In genomic region chr14:58416934-58417333, GRCh38 we compare ENCODE assay signal across 9 cellular contexts. TPM values are rescaled to one million over a fixed set of nuclear protein-coding genes. Genes with fewer than 3 reads are reported as not detected.
A peak's percentile ranks its signal among the peaks of the same experiment; 100 is the strongest.
DNase-seq lines count a peak whose midpoint lies in the region; ATAC-seq and TF ChIP-seq lines count a peak whose summit lies in the region.
"Not testable (repeated sequence)": the region's sequence is repeated elsewhere in the genome, so short reads cannot be mapped to it uniquely, and the experiment has no call there.
"Had no signal": no experiment of that assay in that cellular context is flagged by ENCODE, and none has a peak within 500 bp of the region (broad histone marks: within the 10 kb centered on the region; RNA-seq: fewer than 3 reads in every experiment).

No MANE protein-coding gene starts in this region.

- H3K27ac ChIP-seq in CD8-positive, alpha-beta T cell (ENCODE audit: low read depth, low read length) = not testable (repeated sequence)

- H3K4me1 Mint-ChIP-seq in CD8-positive, alpha-beta T cell (ENCODE audit: low read depth) = peaks cover 31% of the 10 kb centered on the region
- peaks cover 36% of the 10 kb centered on the region for H3K4me1 Mint-ChIP-seq in activated T-cell treated with anti-CD3 and anti-CD28 coated beads, Interleukin-2, amount 50 U/mL, for 24 hours (ENCODE audit: low read depth)
- peaks cover 14% of the 10 kb centered on the region for H3K4me1 Mint-ChIP-seq in activated T-helper 17 cell treated with anti-CD3 and anti-CD28 coated beads, Interleukin-2, amount 50 U/mL, for 72 hours
- peaks cover 16% of the 10 kb centered on the region for H3K4me1 Mint-ChIP-seq in MCF 10A (ENCODE audit: insufficient read depth, unreplicated experiment)
- H3K4me1 Mint-ChIP-seq in stimulated activated effector memory CD8-positive, alpha-beta T cell treated with anti-CD3 and anti-CD28 coated beads, Interleukin-12 subunit alpha, Interleukin-12 subunit beta, amount 100 ng/mL, for 72 hours = not testable (repeated sequence)
- peaks cover 8 to 23% of the 10 kb centered on the region in 2 donors for H3K4me1 Mint-ChIP-seq in stimulated activated naive B cell treated with anti-CD40 and anti-IgM and Interleukin-4, amounts not matched to agents 10 μg/mL and 1 μg/mL and 100 μg/mL, for 72 hours

- POLR2A ChIA-PET in CD8-positive, alpha-beta T cell (lab: Charles Lee) = not testable (repeated sequence)
- POLR2A ChIA-PET in MCF 10A (lab: Yijun Ruan, JAX) = interaction anchor here (2.5 kb wide), 1 partner anchor 11 kb away, joined by 8 read pairs; the partner anchor contains the start of genes KIAA0586 and TIMM9

- H3K27ac Mint-ChIP-seq in CD8-positive, alpha-beta T cell = peak overlapping the region; percentile 34
- peak overlapping the region; percentile 63 for H3K27ac Mint-ChIP-seq in activated T-cell treated with anti-CD3 and anti-CD28 coated beads, Interleukin-2, amount 50 U/mL, for 24 hours
- H3K27ac Mint-ChIP-seq in activated T-helper 17 cell treated with anti-CD3 and anti-CD28 coated beads, Interleukin-2, amount 50 U/mL, for 72 hours = peak overlapping the region; percentile 55
- H3K27ac Mint-ChIP-seq in MCF 10A (ENCODE audit: low read depth, unreplicated experiment) = peak overlapping the region; percentile 55
- peak overlapping the region; percentile 74 for H3K27ac Mint-ChIP-seq in stimulated activated effector memory CD8-positive, alpha-beta T cell treated with anti-CD3 and anti-CD28 coated beads, Interleukin-12 subunit alpha, Interleukin-12 subunit beta, amount 100 ng/mL, for 72 hours
- H3K27ac Mint-ChIP-seq in stimulated activated naive B cell treated with anti-CD40 and anti-IgM and Interleukin-4, amounts not matched to agents 10 μg/mL and 1 μg/mL and 100 μg/mL, for 72 hours = peak overlapping the region; percentile 14

- not testable (repeated sequence) for TF ChIP-seq CTCF in CD8-positive, alpha-beta T cell (IDR thresholded peaks at IDR 0.05); MCF 10A (IDR thresholded peaks at IDR 0.05; ENCODE audit: unreplicated experiment)

- H3K4me3 ChIP-seq in CD8-positive, alpha-beta T cell (ENCODE audit: low read depth, low read length) = not testable (repeated sequence)

- not testable (repeated sequence) for H3K9me3 ChIP-seq in CD8-positive, alpha-beta T cell (ENCODE audit: low read length)

- H3K36me3 Mint-ChIP-seq in CD8-positive, alpha-beta T cell = peaks cover 58% of the 10 kb centered on the region
- H3K36me3 Mint-ChIP-seq in activated T-cell treated with anti-CD3 and anti-CD28 coated beads, Interleukin-2, amount 50 U/mL, for 24 hours (ENCODE audit: low read depth) = peaks cover 86% of the 10 kb centered on the region
- peaks cover 93% of the 10 kb centered on the region for H3K36me3 Mint-ChIP-seq in activated T-helper 17 cell treated with anti-CD3 and anti-CD28 coated beads, Interleukin-2, amount 50 U/mL, for 72 hours (ENCODE audit: low read depth)
- peaks cover 84% of the 10 kb centered on the region for H3K36me3 Mint-ChIP-seq in MCF 10A (ENCODE audit: insufficient read depth, unreplicated experiment)
- peaks cover 100% of the 10 kb centered on the region for H3K36me3 Mint-ChIP-seq in stimulated activated effector memory CD8-positive, alpha-beta T cell treated with anti-CD3 and anti-CD28 coated beads, Interleukin-12 subunit alpha, Interleukin-12 subunit beta, amount 100 ng/mL, for 72 hours
- peaks cover 39 to 60% of the 10 kb centered on the region in 2 donors for H3K36me3 Mint-ChIP-seq in stimulated activated naive B cell treated with anti-CD40 and anti-IgM and Interleukin-4, amounts not matched to agents 10 μg/mL and 1 μg/mL and 100 μg/mL, for 72 hours

- not testable (repeated sequence) for H3K27me3 ChIP-seq in CD8-positive, alpha-beta T cell (ENCODE audit: insufficient read depth, low read length)

- ATAC-seq in CD8-positive, alpha-beta T cell; activated T-helper 17 cell treated with anti-CD3 and anti-CD28 coated beads, Interleukin-2, amount 50 U/mL, for 72 hours (replicated peaks); stimulated activated effector memory CD8-positive, alpha-beta T cell treated with anti-CD3 and anti-CD28 coated beads, Interleukin-12 subunit alpha, Interleukin-12 subunit beta, amount 100 ng/mL, for 72 hours; stimulated activated naive B cell treated with anti-CD40 and anti-IgM and Interleukin-4, amounts not matched to agents 10 μg/mL and 1 μg/mL and 100 μg/mL, for 72 hours (replicated peaks): not testable (repeated sequence)

- not testable (repeated sequence) for DNase-seq in CD8-positive, alpha-beta T cell; activated T-cell treated with anti-CD3 and anti-CD28 coated beads, Interleukin-2, amount 50 U/mL, for 24 hours; MCF 10A (ENCODE audit: unreplicated experiment); stimulated activated effector memory CD8-positive, alpha-beta T cell treated with anti-CD3 and anti-CD28 coated beads, Interleukin-12 subunit alpha, Interleukin-12 subunit beta, amount 100 ng/mL, for 72 hours (ENCODE audit: low spot score in 2 of 2); stimulated activated naive B cell treated with anti-CD40 and anti-IgM and Interleukin-4, amounts not matched to agents 10 μg/mL and 1 μg/mL and 100 μg/mL, for 72 hours

- H3K4me3 Mint-ChIP-seq in CD8-positive, alpha-beta T cell; activated T-cell treated with anti-CD3 and anti-CD28 coated beads, Interleukin-2, amount 50 U/mL, for 24 hours; activated T-helper 17 cell treated with anti-CD3 and anti-CD28 coated beads, Interleukin-2, amount 50 U/mL, for 72 hours; MCF 10A (ENCODE audit: unreplicated experiment); stimulated activated effector memory CD8-positive, alpha-beta T cell treated with anti-CD3 and anti-CD28 coated beads, Interleukin-12 subunit alpha, Interleukin-12 subunit beta, amount 100 ng/mL, for 72 hours; stimulated activated naive B cell treated with anti-CD40 and anti-IgM and Interleukin-4, amounts not matched to agents 10 μg/mL and 1 μg/mL and 100 μg/mL, for 72 hours: not testable (repeated sequence)

- peaks cover 17% of the 10 kb centered on the region for H3K36me3 ChIP-seq in CD8-positive, alpha-beta T cell (ENCODE audit: insufficient read depth, low read length)

- not testable (repeated sequence) for BruUV-seq in MCF 10A (replicated peaks; lab: Mats Ljungman, UMichigan)

- H3K27me3 Mint-ChIP-seq in CD8-positive, alpha-beta T cell (ENCODE audit: low read depth); activated T-cell treated with anti-CD3 and anti-CD28 coated beads, Interleukin-2, amount 50 U/mL, for 24 hours; activated T-helper 17 cell treated with anti-CD3 and anti-CD28 coated beads, Interleukin-2, amount 50 U/mL, for 72 hours; MCF 10A (ENCODE audit: insufficient read depth, unreplicated experiment); stimulated activated naive B cell treated with anti-CD40 and anti-IgM and Interleukin-4, amounts not matched to agents 10 μg/mL and 1 μg/mL and 100 μg/mL, for 72 hours: not testable (repeated sequence)

- intact Hi-C loops in CD8-positive, alpha-beta T cell (cut with DNase I, micrococcal nuclease); MCF 10A (cut with micrococcal nuclease): not testable (repeated sequence)

- H3K9me3 Mint-ChIP-seq in CD8-positive, alpha-beta T cell; activated T-cell treated with anti-CD3 and anti-CD28 coated beads, Interleukin-2, amount 50 U/mL, for 24 hours; activated T-helper 17 cell treated with anti-CD3 and anti-CD28 coated beads, Interleukin-2, amount 50 U/mL, for 72 hours; MCF 10A (ENCODE audit: unreplicated experiment); stimulated activated effector memory CD8-positive, alpha-beta T cell treated with anti-CD3 and anti-CD28 coated beads, Interleukin-12 subunit alpha, Interleukin-12 subunit beta, amount 100 ng/mL, for 72 hours; stimulated activated naive B cell treated with anti-CD40 and anti-IgM and Interleukin-4, amounts not matched to agents 10 μg/mL and 1 μg/mL and 100 μg/mL, for 72 hours: not testable (repeated sequence)

- CTCF ChIA-PET in CD8-positive, alpha-beta T cell (lab: Charles Lee); MCF 10A (lab: Yijun Ruan, JAX): not testable (repeated sequence)

- H3K4me1 ChIP-seq in CD8-positive, alpha-beta T cell (ENCODE audit: insufficient read depth, low read length) = not testable (repeated sequence)

RNA-seq across cellular contexts. Expression of gene TIMM9, which starts 10.4 kb away (rescaled TPM):
- total RNA-seq in CD8-positive, alpha-beta T cell = 10 to 100 TPM; 28.1 to 37.5 TPM
- 10 to 100 TPM; 31.9 to 39.8 TPM for total RNA-seq in activated T-helper 17 cell treated with anti-CD3 and anti-CD28 coated beads, Interleukin-2, amount 50 U/mL, for 72 hours
- total RNA-seq in MCF 10A (2022) = 52.8 and 102 TPM in 2 replicates

RNA-seq across cellular contexts. Expression of gene KIAA0586, which starts 10.6 kb away (rescaled TPM):
- 10 to 100 TPM; 15.4 to 15.9 TPM for total RNA-seq in CD8-positive, alpha-beta T cell
- 10 to 100 TPM; 39.7 to 40.6 TPM for total RNA-seq in activated T-helper 17 cell treated with anti-CD3 and anti-CD28 coated beads, Interleukin-2, amount 50 U/mL, for 72 hours
- 19.6 and 26.2 TPM in 2 replicates for total RNA-seq in MCF 10A (2022)

RNA-seq across cellular contexts. Expression of gene TOMM20L, which starts 21.2 kb away (rescaled TPM):
- total RNA-seq in CD8-positive, alpha-beta T cell = under 1 TPM in 1 of 2 experiments, not detected in 1; 0.92 TPM
- total RNA-seq in activated T-helper 17 cell treated with anti-CD3 and anti-CD28 coated beads, Interleukin-2, amount 50 U/mL, for 72 hours = not detected
- not detected in 2 replicates for total RNA-seq in MCF 10A (2022)
- total RNA-seq: A172, Daoy, G401 had no signal

Comparison
In these comparisons a context has a peak if more than half of its experiments do, and no peak if none do; other contexts are left out.
1. H3K27ac Mint-ChIP-seq: peak in every context shown above with its lines; median percentile 74 in stimulated activated effector memory CD8-positive, alpha-beta T cell treated with anti-CD3 and anti-CD28 coated beads, Interleukin-12 subunit alpha, Interleukin-12 subunit beta, amount 100 ng/mL, for 72 hours; 63 in activated T-cell treated with anti-CD3 and anti-CD28 coated beads, Interleukin-2, amount 50 U/mL, for 24 hours; 55 in activated T-helper 17 cell treated with anti-CD3 and anti-CD28 coated beads, Interleukin-2, amount 50 U/mL, for 72 hours; 55 in MCF 10A; 34 in CD8-positive, alpha-beta T cell; 14 in stimulated activated naive B cell treated with anti-CD40 and anti-IgM and Interleukin-4, amounts not matched to agents 10 μg/mL and 1 μg/mL and 100 μg/mL, for 72 hours.